In the genomic region with DNA sequence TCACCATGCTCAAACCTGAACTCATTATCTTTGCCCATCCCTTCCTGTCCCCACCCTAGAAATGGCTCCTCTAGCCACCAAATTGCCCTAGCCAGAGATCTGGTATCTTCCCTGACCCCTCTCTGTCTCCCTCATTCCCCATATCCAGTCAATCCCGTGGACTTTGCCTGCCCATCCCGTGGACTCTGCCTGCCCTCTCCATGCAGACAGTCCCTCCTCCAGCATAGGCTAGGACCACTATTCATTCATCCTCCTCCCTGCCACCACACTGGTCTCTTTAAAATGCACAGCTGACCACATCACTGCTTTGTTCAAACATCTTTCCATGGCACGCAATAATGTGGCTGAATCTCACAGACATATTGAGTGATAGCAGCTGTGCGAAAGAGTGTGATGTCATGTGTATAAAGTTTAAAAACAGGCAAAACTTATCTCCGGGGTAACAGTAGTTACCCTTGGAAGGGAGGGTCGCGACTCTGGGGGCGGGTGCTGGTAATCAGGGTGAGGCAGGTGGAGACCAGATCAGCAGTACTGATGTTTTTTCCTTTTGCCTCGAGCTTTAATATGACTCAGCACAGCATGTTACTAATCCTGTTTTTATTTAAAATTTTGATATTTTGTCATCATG, we compare ENCODE assay signal across 9 cellular contexts. TPM values are rescaled to one million over a fixed set of nuclear protein-coding genes. Genes with fewer than 3 reads are reported as not detected.
DNase-seq lines count a peak whose midpoint lies in the region; ATAC-seq lines count a peak whose summit lies in the region.
"Had no signal": no experiment of that assay in that cellular context is flagged by ENCODE, and none has a peak within 500 bp of the region (broad histone marks: within the 10 kb centered on the region; RNA-seq: fewer than 3 reads in every experiment).

No MANE protein-coding gene starts in this region.

- H3K27me3 Mint-ChIP-seq in activated T-helper 2 cell treated with anti-CD3 and anti-CD28 coated beads, Interferon-gamma antibody, Interleukin-2, Interleukin-4, amounts not matched to agents 10 μg/mL and 5 μg/mL and 100 μg/mL, durations not matched to agents 14 hours and 24 hours and 36 hours (ENCODE audit: low read depth), result peaks cover 2% of the 10 kb centered on the region

- no peaks in the 10 kb centered on the region for H3K9me3 Mint-ChIP-seq in activated T-helper 2 cell treated with anti-CD3 and anti-CD28 coated beads, Interferon-gamma antibody, Interleukin-2, Interleukin-4, amounts not matched to agents 10 μg/mL and 5 μg/mL and 100 μg/mL, durations not matched to agents 14 hours and 24 hours and 36 hours

- H3K4me1 ChIP-seq in iPS-15b (ENCODE audit: control insufficient read depth, insufficient read depth, low read length), result peaks cover 39% of the 10 kb centered on the region

- peaks cover 6% of the 10 kb centered on the region for H3K36me3 Mint-ChIP-seq in activated T-helper 2 cell treated with anti-CD3 and anti-CD28 coated beads, Interferon-gamma antibody, Interleukin-2, Interleukin-4, amounts not matched to agents 10 μg/mL and 5 μg/mL and 100 μg/mL, durations not matched to agents 14 hours and 24 hours and 36 hours (ENCODE audit: low read depth)

- peaks cover 33% of the 10 kb centered on the region for H3K4me1 Mint-ChIP-seq in activated T-helper 2 cell treated with anti-CD3 and anti-CD28 coated beads, Interferon-gamma antibody, Interleukin-2, Interleukin-4, amounts not matched to agents 10 μg/mL and 5 μg/mL and 100 μg/mL, durations not matched to agents 14 hours and 24 hours and 36 hours (ENCODE audit: low read depth)

- H3K4me3 Mint-ChIP-seq in activated T-helper 2 cell treated with anti-CD3 and anti-CD28 coated beads, Interferon-gamma antibody, Interleukin-2, Interleukin-4, amounts not matched to agents 10 μg/mL and 5 μg/mL and 100 μg/mL, durations not matched to agents 14 hours and 24 hours and 36 hours (ENCODE audit: low read depth), result peak overlapping the region; percentile 1

- H3K9me3 ChIP-seq in iPS-15b (ENCODE audit: control insufficient read depth, insufficient read depth, low read length), result no peaks in the 10 kb centered on the region

- H3K27ac Mint-ChIP-seq in activated T-helper 2 cell treated with anti-CD3 and anti-CD28 coated beads, Interferon-gamma antibody, Interleukin-2, Interleukin-4, amounts not matched to agents 10 μg/mL and 5 μg/mL and 100 μg/mL, durations not matched to agents 14 hours and 24 hours and 36 hours, result peak overlapping the region; percentile 75

- intact Hi-C loops in activated T-helper 2 cell treated with anti-CD3 and anti-CD28 coated beads, Interferon-gamma antibody, Interleukin-2, Interleukin-4, amounts not matched to agents 10 μg/mL and 5 μg/mL and 100 μg/mL, durations not matched to agents 14 hours and 24 hours and 36 hours (cut with micrococcal nuclease), result no loop called here

- no peak overlapping the region for H3K9ac ChIP-seq in iPS-15b (ENCODE audit: low read depth, low read length)

- no peaks in the 10 kb centered on the region for H3K36me3 ChIP-seq in iPS-15b (ENCODE audit: control insufficient read depth, insufficient read depth, low read length)

- no peaks in the 10 kb centered on the region for H3K27me3 ChIP-seq in iPS-15b (ENCODE audit: control insufficient read depth, insufficient read depth, low read length)

- DNase-seq in AG08395 (ENCODE audit: low spot score) (peak; percentile 68), HUDEP-2 (lab: John Stamatoyannopoulos, UW; ENCODE audit: unreplicated experiment in 76 of 76) (peak in 75 of 76 experiments; percentile 68 to 97 (median 89)), NCI-H187 (lab: John Stamatoyannopoulos, UW) (no peak), inferior parietal cortex (ENCODE audit: extremely low spot score) (no peak), NCI-H446 (lab: John Stamatoyannopoulos, UW) (no peak)
- DNase-seq in activated T-helper 2 cell treated with anti-CD3 and anti-CD28 coated beads, Interferon-gamma antibody, Interleukin-2, Interleukin-4, amounts not matched to agents 10 μg/mL and 5 μg/mL and 100 μg/mL, durations not matched to agents 14 hours and 24 hours and 36 hours (ENCODE audit: low spot score), result no peak

- H3K4me3 ChIP-seq in iPS-15b (ENCODE audit: low read depth, low read length), result peak overlapping the region; percentile 15
- H3K4me3 ChIP-seq: SK-N-MC had no signal

- ATAC-seq in HG02884 (IDR thresholded peaks at IDR 0.05; ENCODE audit: unreplicated experiment), result no peak

RNA-seq across cellular contexts. Expression of a gene that starts 4.8 kb away (rescaled TPM):
- 143 and 155 TPM in 2 replicates for total RNA-seq in activated T-helper 2 cell treated with anti-CD3 and anti-CD28 coated beads, Interferon-gamma antibody, Interleukin-2, Interleukin-4, amounts not matched to agents 10 μg/mL and 5 μg/mL and 100 μg/mL, durations not matched to agents 14 hours and 24 hours and 36 hours

Comparison
In these comparisons a context has a peak if more than half of its experiments do, and no peak if none do; other contexts are left out.
1. DNase-seq: peak in AG08395 (single experiment) and HUDEP-2 (75 of 76); none in activated T-helper 2 cell treated with anti-CD3 and anti-CD28 coated beads, Interferon-gamma antibody, Interleukin-2, Interleukin-4, amounts not matched to agents 10 μg/mL and 5 μg/mL and 100 μg/mL, durations not matched to agents 14 hours and 24 hours and 36 hours (single experiment), NCI-H187 (0 of 2), inferior parietal cortex (single experiment) and NCI-H446 (0 of 2).